8 cellular contexts compared by ENCODE assay signal in the genomic region with DNA sequence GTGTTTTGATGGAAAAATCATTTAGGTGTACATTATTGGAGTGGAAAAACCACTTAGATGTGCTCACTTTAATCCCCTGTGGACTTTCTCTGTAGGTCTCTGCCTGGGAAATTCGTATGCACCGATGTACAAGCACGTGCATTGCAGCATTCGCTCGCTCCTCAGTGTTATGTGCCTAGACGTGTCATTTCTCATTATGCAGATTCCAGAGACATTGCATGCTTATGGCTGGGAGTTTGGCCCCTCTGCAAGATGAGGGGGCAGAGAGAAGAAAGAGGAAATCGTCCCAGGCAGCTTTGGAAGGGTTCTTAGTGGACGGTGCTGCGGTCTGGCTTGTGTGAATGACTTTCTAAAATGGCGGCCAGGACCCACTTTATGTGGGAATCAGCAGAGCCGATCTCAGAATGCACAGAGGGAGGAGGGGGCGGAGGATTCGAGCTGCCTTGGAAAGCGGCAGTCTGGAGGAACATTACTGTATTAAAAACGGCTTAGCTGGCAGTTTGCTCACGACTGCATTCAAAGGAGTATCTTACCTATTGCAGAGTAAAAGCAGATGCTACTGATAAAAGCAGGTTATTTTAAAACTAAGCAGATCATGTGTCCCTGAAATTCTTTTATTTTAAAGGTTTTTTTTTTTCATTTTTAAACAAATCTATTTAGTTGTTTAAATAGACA. TPM values are rescaled to one million over a fixed set of nuclear protein-coding genes. Genes with fewer than 3 reads are reported as not detected.
DNase-seq lines count a peak whose midpoint lies in the region; ATAC-seq and TF ChIP-seq lines count a peak whose summit lies in the region.

No MANE protein-coding gene starts in this region.

- no peaks in the 10 kb centered on the region for H3F3A ChIP-seq in OCI-LY1 (ENCODE audit: insufficient read depth, low read length)

- H3K4me3 ChIP-seq in CD8-positive, alpha-beta memory T cell (ENCODE audit: low read length) = peak overlapping the region; percentile 74
- H3K4me3 ChIP-seq in IMR-90 (ENCODE audit: insufficient read depth, low read depth, low read length) = peak overlapping the region; percentile 94
- peak overlapping the region; percentile 90 for H3K4me3 ChIP-seq in OCI-LY1 (ENCODE audit: low read depth, low read length, poor library complexity, severe bottlenecking)
- peak overlapping the region; percentile 84 for H3K4me3 ChIP-seq in parathyroid adenoma (ENCODE audit: low read depth, low read length)

- no peaks in the 10 kb centered on the region for H3K27me3 Mint-ChIP-seq in CD8-positive, alpha-beta memory T cell
- H3K27me3 Mint-ChIP-seq in activated naive CD4-positive, alpha-beta T cell treated with anti-CD3 and anti-CD28 coated beads, Interleukin-2, amount 10 ng/mL, durations not matched to agents 7 days and 5 days = no peaks in the 10 kb centered on the region
- H3K27me3 Mint-ChIP-seq in glutamatergic neuron (ENCODE audit: unreplicated experiment) = peaks cover 16% of the 10 kb centered on the region

- no peak overlapping the region for H4K5ac ChIP-seq in IMR-90 (ENCODE audit: low read depth, low read length)

- no peak overlapping the region for H2BK20ac ChIP-seq in IMR-90 (ENCODE audit: low read depth, low read length)

- TF ChIP-seq CTCF in IMR-90 (conservative IDR thresholded peaks at IDR 0.05; ENCODE audit: low read depth, low read length) = no peak
- no peak for TF ChIP-seq CTCF in OCI-LY1 (IDR thresholded peaks at IDR 0.05; ENCODE audit: low read length)
- TF ChIP-seq CTCF in glutamatergic neuron (IDR thresholded peaks at IDR 0.05; ENCODE audit: partially characterized antibody, unreplicated experiment) = no peak
- TF ChIP-seq CTCF in parathyroid adenoma (IDR thresholded peaks at IDR 0.05) = no peak

- H3K9me2 ChIP-seq in OCI-LY1 (ENCODE audit: low read depth, low read length) = no peaks in the 10 kb centered on the region

- no peaks in the 10 kb centered on the region for H3K9me3 Mint-ChIP-seq in CD8-positive, alpha-beta memory T cell
- no peaks in the 10 kb centered on the region for H3K9me3 Mint-ChIP-seq in activated naive CD4-positive, alpha-beta T cell treated with anti-CD3 and anti-CD28 coated beads, Interleukin-2, amount 10 ng/mL, durations not matched to agents 7 days and 5 days
- peaks cover 13% of the 10 kb centered on the region for H3K9me3 Mint-ChIP-seq in glutamatergic neuron (ENCODE audit: unreplicated experiment)

- peak overlapping the region; percentile 95 to 99 (median 97) for H3K4me3 Mint-ChIP-seq in CD8-positive, alpha-beta memory T cell
- H3K4me3 Mint-ChIP-seq in activated naive CD4-positive, alpha-beta T cell treated with anti-CD3 and anti-CD28 coated beads, Interleukin-2, amount 10 ng/mL, durations not matched to agents 7 days and 5 days = peak overlapping the region; percentile 92
- H3K4me3 Mint-ChIP-seq in glutamatergic neuron (ENCODE audit: unreplicated experiment) = peak overlapping the region; percentile 95

- H2AK9ac ChIP-seq in IMR-90 (replicated peaks; ENCODE audit: low read depth, low read length, poor library complexity) = peak overlapping the region; percentile 88

- POLR2A ChIA-PET in CD8-positive, alpha-beta memory T cell (lab: Charles Lee) = interaction anchor here (0.5 to 5.5 kb wide), 8 partner anchors 8 to 66 kb away, joined by 3 to 319 read pairs (median 4); no protein-coding TSS in a partner anchor
- POLR2A ChIA-PET in IMR-90 (lab: Charles Lee; ENCODE audit: unreplicated experiment) = interaction anchor here (0.5 to 1.0 kb wide), 4 partner anchors 12 to 126 kb away, joined by 3 read pairs; a partner anchor contains a TSS

- 0% methylated on average over 3 of the region's 16 CpGs; no CpG with 5 or more reads in 1 of the 2 experiments for WGBS in IMR-90 (ENCODE audit: extremely low coverage in 2 of 2, insufficient read length in 1 of 2), 2 experiments

- no peak for TF ChIP-seq POLR2A in IMR-90 (IDR thresholded peaks at IDR 0.05; ENCODE audit: low read depth, low read length)

- peak overlapping the region; percentile 85 for H3K4ac ChIP-seq in IMR-90 (ENCODE audit: low read depth, low read length)

- H4K91ac ChIP-seq in IMR-90 (ENCODE audit: insufficient read depth, low read depth, low read length) = peak overlapping the region; percentile 67

- no peak for TF ChIP-seq RAD21 in IMR-90 (IDR thresholded peaks at IDR 0.05; ENCODE audit: low read length)

- no peaks in the 10 kb centered on the region for H3K36me3 ChIP-seq in CD8-positive, alpha-beta memory T cell (ENCODE audit: insufficient read depth, low read length)
- H3K36me3 ChIP-seq in IMR-90 (ENCODE audit: control insufficient read depth, insufficient read depth, low read length) (no peaks in the 10 kb centered on the region), OCI-LY1 (ENCODE audit: insufficient read depth, low read length) (peaks cover 8% of the 10 kb centered on the region; the same call in 1 of the 2 replicates), parathyroid adenoma (ENCODE audit: control insufficient read depth, insufficient read depth, low read length) (no peaks in the 10 kb centered on the region)

- peaks cover 39 to 67% (median 56%) of the 10 kb centered on the region in 3 donors for H3K4me1 Mint-ChIP-seq in CD8-positive, alpha-beta memory T cell
- peaks cover 53% of the 10 kb centered on the region for H3K4me1 Mint-ChIP-seq in activated naive CD4-positive, alpha-beta T cell treated with anti-CD3 and anti-CD28 coated beads, Interleukin-2, amount 10 ng/mL, durations not matched to agents 7 days and 5 days
- peaks cover 18% of the 10 kb centered on the region for H3K4me1 Mint-ChIP-seq in glutamatergic neuron (ENCODE audit: low read depth, unreplicated experiment)

- dilution Hi-C loops in IMR-90 (cut with HindIII; ENCODE audit: low sequenced_read_pairs, unreplicated experiment) = no loop called here

- peaks cover 27% of the 10 kb centered on the region for H4K20me1 ChIP-seq in IMR-90 (ENCODE audit: insufficient read depth, low read length)
- no peaks in the 10 kb centered on the region for H4K20me1 ChIP-seq in OCI-LY1 (ENCODE audit: insufficient read depth, low read length)

- H3K4me2 ChIP-seq in IMR-90 (ENCODE audit: low read depth, low read length) = peak overlapping the region; percentile 84
- H3K4me2 ChIP-seq in OCI-LY1 (ENCODE audit: low read length) = peak overlapping the region; percentile 78
- peak overlapping the region; percentile 87 for H3K4me2 ChIP-seq in parathyroid adenoma (ENCODE audit: low read length)

- DNase-seq in CD8-positive, alpha-beta memory T cell = peak in 3 of 5 donors; percentile 7 to 31 (median 7)
- DNase-seq in IMR-90 (peak; percentile 60), glutamatergic neuron (peak; percentile 78), HuH-7.5 (ENCODE audit: low spot score) (no peak)
- peak; percentile 48 for DNase-seq in activated naive CD4-positive, alpha-beta T cell treated with anti-CD3 and anti-CD28 coated beads, Interleukin-2, amount 10 ng/mL, durations not matched to agents 7 days and 5 days

- H3K36me3 Mint-ChIP-seq in CD8-positive, alpha-beta memory T cell = peaks cover 0 to 15% (median 0%) of the 10 kb centered on the region in 3 donors
- H3K36me3 Mint-ChIP-seq in activated naive CD4-positive, alpha-beta T cell treated with anti-CD3 and anti-CD28 coated beads, Interleukin-2, amount 10 ng/mL, durations not matched to agents 7 days and 5 days = peaks cover 12% of the 10 kb centered on the region
- H3K36me3 Mint-ChIP-seq in glutamatergic neuron (ENCODE audit: unreplicated experiment) = no peaks in the 10 kb centered on the region

- H3K79me1 ChIP-seq in IMR-90 (ENCODE audit: low read depth in 1 of 2, low read length in 2 of 2) = peaks cover 7 to 33% of the 10 kb centered on the region in 2 experiments

- no peak overlapping the region for H2BK15ac ChIP-seq in IMR-90 (ENCODE audit: low read depth, low read length)

- 0 out of 2 replicates have a peak, but pooled peaks cover 3% of the 10 kb centered on the region for H3K9me1 ChIP-seq in IMR-90 (ENCODE audit: insufficient read depth, low read length)

- in situ Hi-C loops in IMR-90 (cut with MboI; ENCODE audit: low sequenced_read_pairs) = no loop called here

- H3K79me2 ChIP-seq in OCI-LY1 (ENCODE audit: insufficient read depth, low read length) (peaks cover 66% of the 10 kb centered on the region), parathyroid adenoma (peaks cover 16% of the 10 kb centered on the region)

- peak; percentile 5; the same call in 1 of the 2 replicates for ATAC-seq in IMR-90 (ENCODE audit: low read depth)
- no peak for ATAC-seq in GM21529 (IDR thresholded peaks at IDR 0.05; ENCODE audit: unreplicated experiment)

- H3K27ac ChIP-seq in CD8-positive, alpha-beta memory T cell (ENCODE audit: low read depth, low read length) = peak overlapping the region; percentile 84
- H3K27ac ChIP-seq in IMR-90 (ENCODE audit: insufficient read depth, low read length) (peak overlapping the region; percentile 64), OCI-LY1 (ENCODE audit: low read depth, low read length, poor library complexity, severe bottlenecking) (peak overlapping the region; percentile 75), parathyroid adenoma (peak overlapping the region; percentile 98)

- H4K8ac ChIP-seq in IMR-90 (ENCODE audit: low read depth in 2 of 2, low read length in 2 of 2) = peak overlapping the region in 1 of 2 experiments; percentile 83; a peak in 1 of 4 replicates

- peak overlapping the region; percentile 94 to 99 (median 98) for H3K27ac Mint-ChIP-seq in CD8-positive, alpha-beta memory T cell
- H3K27ac Mint-ChIP-seq in activated naive CD4-positive, alpha-beta T cell treated with anti-CD3 and anti-CD28 coated beads, Interleukin-2, amount 10 ng/mL, durations not matched to agents 7 days and 5 days = peak overlapping the region; percentile 92
- H3K27ac Mint-ChIP-seq in glutamatergic neuron (ENCODE audit: unreplicated experiment) = peak overlapping the region; percentile 100

- no peak overlapping the region for H3K18ac ChIP-seq in IMR-90 (ENCODE audit: low read depth, low read length)

- peak overlapping the region; percentile 66 for H3K14ac ChIP-seq in IMR-90 (replicated peaks; ENCODE audit: low read depth, low read length)

- intact Hi-C loops in IMR-90 (cut with micrococcal nuclease) = loop anchor here (1.0 to 5.0 kb wide), 5 partner anchors 15 to 67 kb away; no protein-coding TSS in a partner anchor

- peak overlapping the region; percentile 58; the same call in 1 of the 2 replicates for H3K56ac ChIP-seq in IMR-90 (ENCODE audit: extremely low read depth, insufficient read depth, low read length)

- peak overlapping the region; percentile 65 for H3K23ac ChIP-seq in IMR-90 (ENCODE audit: low read depth, low read length)

- H3K27me3 ChIP-seq in CD8-positive, alpha-beta memory T cell (ENCODE audit: insufficient read depth, low read length, poor library complexity, severe bottlenecking) = no peaks in the 10 kb centered on the region
- no peaks in the 10 kb centered on the region for H3K27me3 ChIP-seq in IMR-90 (ENCODE audit: control insufficient read depth, insufficient read depth, low read length)
- no peaks in the 10 kb centered on the region for H3K27me3 ChIP-seq in OCI-LY1 (ENCODE audit: insufficient read depth, low read length)
- no peaks in the 10 kb centered on the region for H3K27me3 ChIP-seq in parathyroid adenoma (ENCODE audit: control insufficient read depth, insufficient read depth, low read length)

- peak overlapping the region; percentile 26 for H3K9ac ChIP-seq in IMR-90 (ENCODE audit: low read depth, low read length)
- H3K9ac ChIP-seq in OCI-LY1 (ENCODE audit: low read length) = peak overlapping the region; percentile 87
- no peak overlapping the region for H3K9ac ChIP-seq in parathyroid adenoma

- H2BK120ac ChIP-seq in IMR-90 (ENCODE audit: low read depth, low read length) = 0 out of 2 replicates have a peak overlapping the region, but pooled peaks have one; percentile 2

- peak overlapping the region; percentile 61; the same call in 1 of the 2 replicates for H2AK5ac ChIP-seq in IMR-90 (ENCODE audit: low read depth, low read length)

- H2AFZ ChIP-seq in IMR-90 (replicated peaks; ENCODE audit: low read length, poor library complexity) = peak overlapping the region; percentile 89
- H2AFZ ChIP-seq in OCI-LY1 (ENCODE audit: low read length) = no peak overlapping the region
- H2AFZ ChIP-seq in parathyroid adenoma = peak overlapping the region; percentile 36

- no peaks in the 10 kb centered on the region for H3K9me3 ChIP-seq in CD8-positive, alpha-beta memory T cell (ENCODE audit: low read length)
- H3K9me3 ChIP-seq in IMR-90 (ENCODE audit: control insufficient read depth, insufficient read depth, low read length) (no peaks in the 10 kb centered on the region), OCI-LY1 (ENCODE audit: low read length) (no peaks in the 10 kb centered on the region), parathyroid adenoma (ENCODE audit: control insufficient read depth, low read length) (no peaks in the 10 kb centered on the region)

- H2BK5ac ChIP-seq in IMR-90 (ENCODE audit: low read depth, low read length, poor library complexity, severe bottlenecking) = peak overlapping the region; percentile 25

- CTCF ChIA-PET in CD8-positive, alpha-beta memory T cell (lab: Charles Lee) = interaction anchor here (1.9 to 3.8 kb wide), 2 partner anchors 16 to 34 kb away, joined by 8 to 38 read pairs; no protein-coding TSS in a partner anchor
- CTCF ChIA-PET in IMR-90 (lab: Yijun Ruan, JAX) = interaction anchor here (0.6 to 2.2 kb wide), 2 partner anchors 58 to 207 kb away, joined by 3 to 6 read pairs; no protein-coding TSS in a partner anchor
- CTCF ChIA-PET in activated naive CD4-positive, alpha-beta T cell treated with anti-CD3 and anti-CD28 coated beads, Interleukin-2, amount 10 ng/mL, durations not matched to agents 7 days and 5 days (lab: Charles Lee) = interaction anchor here (1.7 kb wide), 1 partner anchor 35 kb away, joined by 4 read pairs; no protein-coding TSS in a partner anchor

- peaks cover 40% of the 10 kb centered on the region for H3K4me1 ChIP-seq in CD8-positive, alpha-beta memory T cell (ENCODE audit: insufficient read depth, low read length)
- H3K4me1 ChIP-seq in IMR-90 (ENCODE audit: control insufficient read depth, insufficient read depth, low read length) = no peaks in the 10 kb centered on the region
- peaks cover 50% of the 10 kb centered on the region for H3K4me1 ChIP-seq in OCI-LY1 (ENCODE audit: insufficient read depth, low read length, severe bottlenecking)
- peaks cover 4% of the 10 kb centered on the region for H3K4me1 ChIP-seq in parathyroid adenoma

- BruUV-seq in IMR-90 (replicated peaks; lab: Mats Ljungman, UMichigan) = no TSS peak

RNA-seq across cellular contexts. Expression of a gene that starts 2.4 kb away (rescaled TPM):
- total RNA-seq in CD8-positive, alpha-beta memory T cell = 10 to 100 TPM; 63.1 to 66.3 TPM
- polyA plus RNA-seq in CD8-positive, alpha-beta memory T cell = 35.6 TPM
- total RNA-seq in IMR-90 (2012; rRNA removed) (15.8 and 20.3 TPM in 2 replicates), glutamatergic neuron (ENCODE audit: unreplicated experiment) (52.4 TPM)
- 7.6 and 9.4 TPM in 2 replicates for polyA plus RNA-seq in IMR-90 (2012; rRNA removed)
- 1.7 and 3.2 TPM in 2 replicates for polyA plus RNA-seq in IMR-90 (2012; cell fraction: cytosol; rRNA removed)
- 24.4 and 38.3 TPM in 2 replicates for polyA plus RNA-seq in IMR-90 (2012; cell fraction: nucleus; rRNA removed; ENCODE audit: low replicate concordance)

RNA-seq across cellular contexts. Expression of a gene that starts 42.5 kb away (rescaled TPM):
- total RNA-seq in CD8-positive, alpha-beta memory T cell = 1 to 10 TPM; 1.7 to 2.0 TPM
- 0.95 TPM for polyA plus RNA-seq in CD8-positive, alpha-beta memory T cell
- total RNA-seq in IMR-90 (2012; rRNA removed) (1.4 and 2.8 TPM in 2 replicates), glutamatergic neuron (ENCODE audit: unreplicated experiment) (2.0 TPM)
- 2.4 and 2.6 TPM in 2 replicates for polyA plus RNA-seq in IMR-90 (2012; rRNA removed)
- 0.44 and 0.71 TPM in 2 replicates for polyA plus RNA-seq in IMR-90 (2012; cell fraction: cytosol; rRNA removed)
- 0.13 and 1.4 TPM in 2 replicates for polyA plus RNA-seq in IMR-90 (2012; cell fraction: nucleus; rRNA removed; ENCODE audit: low replicate concordance)
